ENCODE assay signal across 2 cellular contexts in genomic region chr11:19672591-19673206, GRCh38.
A peak's percentile ranks its signal among the peaks of the same experiment; 100 is the strongest.
TF ChIP-seq lines count a peak whose summit lies in the region.

No MANE protein-coding gene starts in this region.

TF ChIP-seq in liver, 16 proteins besides CTCF, POLR2A, EP300 and RAD21:
- TF ChIP-seq SP1 (IDR thresholded peaks at IDR 0.05) (peak; percentile 63), GABPA (IDR thresholded peaks at IDR 0.05 in 1 of 2, conservative IDR thresholded peaks at IDR 0.05 in 1 of 2) (no peak), HNF4A (conservative IDR thresholded peaks at IDR 0.05) (peak; percentile 9 to 32), EGR1 (IDR thresholded peaks at IDR 0.05; ENCODE audit: low read depth in 2 of 2) (no peak), ATF3 (IDR thresholded peaks at IDR 0.05) (peak; percentile 39), TAF1 (conservative IDR thresholded peaks at IDR 0.05) (no peak), ZBTB33 (IDR thresholded peaks at IDR 0.05) (no peak), HNF4G (IDR thresholded peaks at IDR 0.05) (no peak), FOXA1 (IDR thresholded peaks at IDR 0.05) (no peak), YY1 (IDR thresholded peaks at IDR 0.05) (peak; percentile 55), RXRA (IDR thresholded peaks at IDR 0.05) (peak; percentile 95 to 98), NR2F2 (IDR thresholded peaks at IDR 0.05) (no peak), MAX (IDR thresholded peaks at IDR 0.05) (no peak), JUND (IDR thresholded peaks at IDR 0.05) (no peak), FOXA2 (IDR thresholded peaks at IDR 0.05) (no peak)
- TF ChIP-seq, protein P1, sequence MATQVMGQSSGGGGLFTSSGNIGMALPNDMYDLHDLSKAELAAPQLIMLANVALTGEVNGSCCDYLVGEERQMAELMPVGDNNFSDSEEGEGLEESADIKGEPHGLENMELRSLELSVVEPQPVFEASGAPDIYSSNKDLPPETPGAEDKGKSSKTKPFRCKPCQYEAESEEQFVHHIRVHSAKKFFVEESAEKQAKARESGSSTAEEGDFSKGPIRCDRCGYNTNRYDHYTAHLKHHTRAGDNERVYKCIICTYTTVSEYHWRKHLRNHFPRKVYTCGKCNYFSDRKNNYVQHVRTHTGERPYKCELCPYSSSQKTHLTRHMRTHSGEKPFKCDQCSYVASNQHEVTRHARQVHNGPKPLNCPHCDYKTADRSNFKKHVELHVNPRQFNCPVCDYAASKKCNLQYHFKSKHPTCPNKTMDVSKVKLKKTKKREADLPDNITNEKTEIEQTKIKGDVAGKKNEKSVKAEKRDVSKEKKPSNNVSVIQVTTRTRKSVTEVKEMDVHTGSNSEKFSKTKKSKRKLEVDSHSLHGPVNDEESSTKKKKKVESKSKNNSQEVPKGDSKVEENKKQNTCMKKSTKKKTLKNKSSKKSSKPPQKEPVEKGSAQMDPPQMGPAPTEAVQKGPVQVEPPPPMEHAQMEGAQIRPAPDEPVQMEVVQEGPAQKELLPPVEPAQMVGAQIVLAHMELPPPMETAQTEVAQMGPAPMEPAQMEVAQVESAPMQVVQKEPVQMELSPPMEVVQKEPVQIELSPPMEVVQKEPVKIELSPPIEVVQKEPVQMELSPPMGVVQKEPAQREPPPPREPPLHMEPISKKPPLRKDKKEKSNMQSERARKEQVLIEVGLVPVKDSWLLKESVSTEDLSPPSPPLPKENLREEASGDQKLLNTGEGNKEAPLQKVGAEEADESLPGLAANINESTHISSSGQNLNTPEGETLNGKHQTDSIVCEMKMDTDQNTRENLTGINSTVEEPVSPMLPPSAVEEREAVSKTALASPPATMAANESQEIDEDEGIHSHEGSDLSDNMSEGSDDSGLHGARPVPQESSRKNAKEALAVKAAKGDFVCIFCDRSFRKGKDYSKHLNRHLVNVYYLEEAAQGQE (IDR thresholded peaks at IDR 0.05): no peak

TF ChIP-seq in HepG2, 621 proteins besides CTCF, POLR2A, EP300 and RAD21:
- no peak for TF ChIP-seq HBP1 (CRISPR knock-in tag; IDR thresholded peaks at IDR 0.05; ENCODE audit: low read depth)
- TF ChIP-seq ZNF275 (CRISPR knock-in tag; IDR thresholded peaks at IDR 0.05; ENCODE audit: borderline replicate concordance): no peak
- no peak for TF ChIP-seq SRSF4 (IDR thresholded peaks at IDR 0.05; ENCODE audit: low read depth, low read length, poor library complexity, severe bottlenecking)
- TF ChIP-seq SAFB2 (CRISPR knock-in tag; IDR thresholded peaks at IDR 0.05; ENCODE audit: borderline replicate concordance, low read depth): no peak
- no peak for TF ChIP-seq MYPOP (CRISPR knock-in tag; IDR thresholded peaks at IDR 0.05)
- no peak for TF ChIP-seq ATM (IDR thresholded peaks at IDR 0.05; ENCODE audit: borderline replicate concordance)
- no peak for TF ChIP-seq CREB3 (CRISPR knock-in tag; IDR thresholded peaks at IDR 0.05)
- TF ChIP-seq ZNF546 (CRISPR knock-in tag; conservative IDR thresholded peaks at IDR 0.05): no peak
- TF ChIP-seq RFX1 (IDR thresholded peaks at IDR 0.05): no peak
- TF ChIP-seq SKI (IDR thresholded peaks at IDR 0.05; ENCODE audit: partially characterized antibody): no peak
- no peak for TF ChIP-seq ZBTB38 (CRISPR knock-in tag; IDR thresholded peaks at IDR 0.05)
- no peak for TF ChIP-seq SNAPC2 (CRISPR knock-in tag; IDR thresholded peaks at IDR 0.05)
- TF ChIP-seq TBL1XR1 (IDR thresholded peaks at IDR 0.05; ENCODE audit: borderline replicate concordance, low read length, partially characterized antibody): no peak
- TF ChIP-seq ZNF605 (CRISPR knock-in tag; IDR thresholded peaks at IDR 0.05): no peak
- no peak for TF ChIP-seq DNMT1 (CRISPR knock-in tag; IDR thresholded peaks at IDR 0.05)
- no peak for TF ChIP-seq ZNF609 (CRISPR knock-in tag; IDR thresholded peaks at IDR 0.05; ENCODE audit: borderline replicate concordance)
- no peak for TF ChIP-seq ARNT2 (CRISPR knock-in tag; IDR thresholded peaks at IDR 0.05; ENCODE audit: low read depth)
- no peak for TF ChIP-seq ZNF782 (CRISPR knock-in tag; IDR thresholded peaks at IDR 0.05; ENCODE audit: borderline replicate concordance)
- TF ChIP-seq ARNTL (CRISPR knock-in tag; IDR thresholded peaks at IDR 0.05): no peak
